ENCODE assay signal across 8 cellular contexts in the genomic region with DNA sequence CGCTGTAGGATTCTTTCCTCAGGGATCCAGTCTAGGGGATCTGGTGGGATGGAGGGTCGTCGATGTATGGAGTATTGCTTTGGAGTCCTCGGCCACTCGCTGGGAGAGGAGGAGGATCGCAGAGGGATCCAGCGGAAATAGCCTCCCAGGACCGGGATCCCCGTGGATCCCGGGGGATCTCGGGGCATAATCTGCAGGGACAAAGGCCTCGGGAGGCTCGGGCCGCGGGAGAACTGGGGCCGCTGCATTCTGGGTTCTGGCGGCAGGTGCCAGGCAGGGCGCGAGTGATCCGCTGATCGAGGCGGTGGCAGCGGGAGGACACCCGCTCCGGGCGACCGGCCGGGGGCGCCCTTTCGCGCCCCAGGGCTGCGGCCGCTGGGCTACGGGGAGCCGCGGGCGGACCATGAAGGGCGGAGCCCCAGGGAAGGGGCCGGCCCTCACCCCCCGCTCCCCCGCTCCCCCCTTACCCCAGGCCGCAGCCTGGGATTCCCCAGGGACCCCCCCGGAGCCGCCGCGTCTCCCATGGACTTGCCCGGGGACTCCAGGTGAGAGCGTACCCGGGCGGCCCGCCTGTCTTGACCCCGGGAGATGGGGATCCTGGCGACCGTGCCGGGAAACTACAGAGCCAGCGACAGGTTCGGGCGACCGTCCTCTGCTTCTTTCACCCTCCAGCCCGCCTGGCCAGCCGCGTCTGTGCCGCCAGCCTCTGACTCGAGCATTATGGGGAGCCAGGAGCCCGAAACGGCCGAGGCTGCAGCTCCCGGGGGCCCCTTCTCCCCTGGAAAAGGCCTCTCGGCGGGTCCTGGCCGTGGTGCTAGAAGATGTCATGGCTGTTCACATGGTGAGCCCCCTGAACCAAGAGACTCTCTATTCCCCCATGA. TPM values are rescaled to one million over a fixed set of nuclear protein-coding genes. Genes with fewer than 3 reads are reported as not detected.
DNase-seq lines count a peak whose midpoint lies in the region; ATAC-seq and TF ChIP-seq lines count a peak whose summit lies in the region.

No MANE protein-coding gene starts in this region.

- in situ Hi-C loops in KBM-7 (cut with MboI; ENCODE audit: low pct_unique_long_range_greater_than_20kb, low sequenced_read_pairs): no loop called here

- H3K4me3 ChIP-seq in cardiac muscle cell: peak overlapping the region; percentile 56

- ATAC-seq in GM21526 (IDR thresholded peaks at IDR 0.05; ENCODE audit: low FRiP score, unreplicated experiment) (peak; percentile 33), SK-N-SH treated with all-trans-retinoic acid at 6 μM for 48 hours (peak; percentile 87)

- DNase-seq in DMS53 (lab: John Stamatoyannopoulos, UW) (peak; percentile 84), KBM-7 (peak; percentile 77), cardiac muscle cell (ENCODE audit: low read depth in 1 of 2, low spot score in 1 of 2) (peak; percentile 74 to 75), pons (ENCODE audit: low spot score) (peak; percentile 47), ureter (ENCODE audit: low spot score) (peak; percentile 71)
- peak; percentile 89 for DNase-seq in activated naive CD8-positive, alpha-beta T cell treated with anti-CD3 and anti-CD28 coated beads for 36 hours

- H3K9me3 ChIP-seq in cardiac muscle cell (ENCODE audit: low read depth): no peaks in the 10 kb centered on the region

- H3K4me1 Mint-ChIP-seq in activated naive CD8-positive, alpha-beta T cell treated with anti-CD3 and anti-CD28 coated beads for 36 hours: peaks cover 37% of the 10 kb centered on the region

- H3K9me3 Mint-ChIP-seq in activated naive CD8-positive, alpha-beta T cell treated with anti-CD3 and anti-CD28 coated beads for 36 hours: no peaks in the 10 kb centered on the region

- no peaks in the 10 kb centered on the region for H3K27me3 ChIP-seq in cardiac muscle cell

- H3K4me3 Mint-ChIP-seq in activated naive CD8-positive, alpha-beta T cell treated with anti-CD3 and anti-CD28 coated beads for 36 hours: peak overlapping the region; percentile 97

- H3K27ac ChIP-seq in cardiac muscle cell: peak overlapping the region; percentile 37

- peak overlapping the region; percentile 97 for H3K27ac Mint-ChIP-seq in activated naive CD8-positive, alpha-beta T cell treated with anti-CD3 and anti-CD28 coated beads for 36 hours

- peaks cover 28% of the 10 kb centered on the region for H3K36me3 Mint-ChIP-seq in activated naive CD8-positive, alpha-beta T cell treated with anti-CD3 and anti-CD28 coated beads for 36 hours

- H3K4me1 ChIP-seq in cardiac muscle cell (ENCODE audit: low read depth): no peaks in the 10 kb centered on the region

- TF ChIP-seq CTCF in cardiac muscle cell (IDR thresholded peaks at IDR 0.05; ENCODE audit: low read depth, low read length): peak; percentile 51

- peaks cover 11% of the 10 kb centered on the region for H3K36me3 ChIP-seq in cardiac muscle cell

- no peaks in the 10 kb centered on the region for H3K27me3 Mint-ChIP-seq in activated naive CD8-positive, alpha-beta T cell treated with anti-CD3 and anti-CD28 coated beads for 36 hours

TF ChIP-seq in SK-N-SH treated with all-trans-retinoic acid at 6 μM for 48 hours, 23 proteins besides CTCF, POLR2A, EP300 and RAD21 (continues in another document):
- TF ChIP-seq ZNF565 (CRISPR knock-in tag; conservative IDR thresholded peaks at IDR 0.05; ENCODE audit: low read depth) (no peak), SNAI2 (CRISPR knock-in tag; IDR thresholded peaks at IDR 0.05) (no peak), PPARA (CRISPR knock-in tag; IDR thresholded peaks at IDR 0.05; ENCODE audit: borderline replicate concordance) (no peak), ZFP30 (CRISPR knock-in tag; IDR thresholded peaks at IDR 0.05) (no peak), ARNTL (CRISPR knock-in tag; IDR thresholded peaks at IDR 0.05; ENCODE audit: borderline replicate concordance, low read depth) (no peak), RARB (CRISPR knock-in tag; IDR thresholded peaks at IDR 0.05) (no peak), ZC3H10 (CRISPR knock-in tag; IDR thresholded peaks at IDR 0.05) (no peak), ZFP3 (CRISPR knock-in tag; IDR thresholded peaks at IDR 0.05) (no peak), ZNF70 (CRISPR knock-in tag; IDR thresholded peaks at IDR 0.05) (no peak), ESRRG (CRISPR knock-in tag; IDR thresholded peaks at IDR 0.05) (no peak), GLIS3 (CRISPR knock-in tag; IDR thresholded peaks at IDR 0.05) (no peak)
- TF ChIP-seq, protein P1, sequence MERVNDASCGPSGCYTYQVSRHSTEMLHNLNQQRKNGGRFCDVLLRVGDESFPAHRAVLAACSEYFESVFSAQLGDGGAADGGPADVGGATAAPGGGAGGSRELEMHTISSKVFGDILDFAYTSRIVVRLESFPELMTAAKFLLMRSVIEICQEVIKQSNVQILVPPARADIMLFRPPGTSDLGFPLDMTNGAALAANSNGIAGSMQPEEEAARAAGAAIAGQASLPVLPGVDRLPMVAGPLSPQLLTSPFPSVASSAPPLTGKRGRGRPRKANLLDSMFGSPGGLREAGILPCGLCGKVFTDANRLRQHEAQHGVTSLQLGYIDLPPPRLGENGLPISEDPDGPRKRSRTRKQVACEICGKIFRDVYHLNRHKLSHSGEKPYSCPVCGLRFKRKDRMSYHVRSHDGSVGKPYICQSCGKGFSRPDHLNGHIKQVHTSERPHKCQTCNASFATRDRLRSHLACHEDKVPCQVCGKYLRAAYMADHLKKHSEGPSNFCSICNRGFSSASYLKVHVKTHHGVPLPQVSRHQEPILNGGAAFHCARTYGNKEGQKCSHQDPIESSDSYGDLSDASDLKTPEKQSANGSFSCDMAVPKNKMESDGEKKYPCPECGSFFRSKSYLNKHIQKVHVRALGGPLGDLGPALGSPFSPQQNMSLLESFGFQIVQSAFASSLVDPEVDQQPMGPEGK (CRISPR knock-in tag; IDR thresholded peaks at IDR 0.05; ENCODE audit: borderline replicate concordance): no peak
- TF ChIP-seq, protein P2, sequence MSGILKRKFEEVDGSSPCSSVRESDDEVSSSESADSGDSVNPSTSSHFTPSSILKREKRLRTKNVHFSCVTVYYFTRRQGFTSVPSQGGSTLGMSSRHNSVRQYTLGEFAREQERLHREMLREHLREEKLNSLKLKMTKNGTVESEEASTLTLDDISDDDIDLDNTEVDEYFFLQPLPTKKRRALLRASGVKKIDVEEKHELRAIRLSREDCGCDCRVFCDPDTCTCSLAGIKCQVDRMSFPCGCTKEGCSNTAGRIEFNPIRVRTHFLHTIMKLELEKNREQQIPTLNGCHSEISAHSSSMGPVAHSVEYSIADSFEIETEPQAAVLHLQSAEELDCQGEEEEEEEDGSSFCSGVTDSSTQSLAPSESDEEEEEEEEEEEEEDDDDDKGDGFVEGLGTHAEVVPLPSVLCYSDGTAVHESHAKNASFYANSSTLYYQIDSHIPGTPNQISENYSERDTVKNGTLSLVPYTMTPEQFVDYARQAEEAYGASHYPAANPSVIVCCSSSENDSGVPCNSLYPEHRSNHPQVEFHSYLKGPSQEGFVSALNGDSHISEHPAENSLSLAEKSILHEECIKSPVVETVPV (CRISPR knock-in tag; IDR thresholded peaks at IDR 0.05): no peak
- TF ChIP-seq, protein P3, sequence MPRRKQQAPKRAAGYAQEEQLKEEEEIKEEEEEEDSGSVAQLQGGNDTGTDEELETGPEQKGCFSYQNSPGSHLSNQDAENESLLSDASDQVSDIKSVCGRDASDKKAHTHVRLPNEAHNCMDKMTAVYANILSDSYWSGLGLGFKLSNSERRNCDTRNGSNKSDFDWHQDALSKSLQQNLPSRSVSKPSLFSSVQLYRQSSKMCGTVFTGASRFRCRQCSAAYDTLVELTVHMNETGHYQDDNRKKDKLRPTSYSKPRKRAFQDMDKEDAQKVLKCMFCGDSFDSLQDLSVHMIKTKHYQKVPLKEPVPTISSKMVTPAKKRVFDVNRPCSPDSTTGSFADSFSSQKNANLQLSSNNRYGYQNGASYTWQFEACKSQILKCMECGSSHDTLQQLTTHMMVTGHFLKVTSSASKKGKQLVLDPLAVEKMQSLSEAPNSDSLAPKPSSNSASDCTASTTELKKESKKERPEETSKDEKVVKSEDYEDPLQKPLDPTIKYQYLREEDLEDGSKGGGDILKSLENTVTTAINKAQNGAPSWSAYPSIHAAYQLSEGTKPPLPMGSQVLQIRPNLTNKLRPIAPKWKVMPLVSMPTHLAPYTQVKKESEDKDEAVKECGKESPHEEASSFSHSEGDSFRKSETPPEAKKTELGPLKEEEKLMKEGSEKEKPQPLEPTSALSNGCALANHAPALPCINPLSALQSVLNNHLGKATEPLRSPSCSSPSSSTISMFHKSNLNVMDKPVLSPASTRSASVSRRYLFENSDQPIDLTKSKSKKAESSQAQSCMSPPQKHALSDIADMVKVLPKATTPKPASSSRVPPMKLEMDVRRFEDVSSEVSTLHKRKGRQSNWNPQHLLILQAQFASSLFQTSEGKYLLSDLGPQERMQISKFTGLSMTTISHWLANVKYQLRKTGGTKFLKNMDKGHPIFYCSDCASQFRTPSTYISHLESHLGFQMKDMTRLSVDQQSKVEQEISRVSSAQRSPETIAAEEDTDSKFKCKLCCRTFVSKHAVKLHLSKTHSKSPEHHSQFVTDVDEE (CRISPR knock-in tag; IDR thresholded peaks at IDR 0.05): no peak

RNA-seq across cellular contexts. Expression of a gene that starts 0.6 kb away (rescaled TPM):
- total RNA-seq in activated naive CD8-positive, alpha-beta T cell treated with anti-CD3 and anti-CD28 coated beads for 36 hours: 10 to 100 TPM; 90.1 to 93.3 TPM
- total RNA-seq in cardiac muscle cell (30.8 and 33.7 TPM in 2 replicates), ureter (37.8 TPM)
- 25.0 and 28.5 TPM in 2 replicates for polyA plus RNA-seq in cardiac muscle cell

RNA-seq across cellular contexts. Expression of a gene that starts 6.9 kb away (rescaled TPM):
- 10 to 100 TPM; 92.8 to 94.5 TPM for total RNA-seq in activated naive CD8-positive, alpha-beta T cell treated with anti-CD3 and anti-CD28 coated beads for 36 hours
- total RNA-seq in cardiac muscle cell (47.0 and 55.4 TPM in 2 replicates), ureter (82.5 TPM)
- 21.2 and 25.8 TPM in 2 replicates for polyA plus RNA-seq in cardiac muscle cell

RNA-seq across cellular contexts. Expression of a gene that starts 41.2 kb away (rescaled TPM):
- total RNA-seq in activated naive CD8-positive, alpha-beta T cell treated with anti-CD3 and anti-CD28 coated beads for 36 hours: 10 to 100 TPM; 14.8 to 15.5 TPM
- total RNA-seq in cardiac muscle cell (19.4 and 19.5 TPM in 2 replicates), ureter (10.2 TPM)
- 11.3 and 17.9 TPM in 2 replicates for polyA plus RNA-seq in cardiac muscle cell

RNA-seq across cellular contexts. Expression of a gene that starts 47.6 kb away (rescaled TPM):
- total RNA-seq in activated naive CD8-positive, alpha-beta T cell treated with anti-CD3 and anti-CD28 coated beads for 36 hours: 10 to 100 TPM; 66.1 to 72.6 TPM
- total RNA-seq in cardiac muscle cell: 14.8 and 20.9 TPM in 2 replicates
- polyA plus RNA-seq in cardiac muscle cell: 38.0 and 42.9 TPM in 2 replicates
- 82.3 TPM for total RNA-seq in ureter

Comparison
In these comparisons a context has a peak if more than half of its experiments do, and no peak if none do; other contexts are left out.
1. Peak in every context shown above with its lines: DNase-seq, ATAC-seq, H3K4me3 ChIP-seq and H3K27ac ChIP-seq.